In genomic region chr12:122526683-122527477, GRCh38 we compare ENCODE assay signal across 1 cellular context.
TF ChIP-seq lines count a peak whose summit lies in the region.

Gene KNTC1, plus strand, starts transcription at chr12:122527249. Its CDS starts 2,815 bp downstream, at chr12:122530064.
Gene RSRC2, minus strand, starts transcription at chr12:122526936. Its CDS starts 83 bp downstream, at chr12:122526853.

TF ChIP-seq in HepG2, 621 proteins besides CTCF, POLR2A, EP300 and RAD21 (continued from another document and continues in another):
- TF ChIP-seq ZFP91 (CRISPR knock-in tag; IDR thresholded peaks at IDR 0.05; ENCODE audit: borderline replicate concordance) (peak; percentile 60; the same call in 1 of the 2 replicates), THAP11 (CRISPR knock-in tag; IDR thresholded peaks at IDR 0.05) (peak; percentile 93), FOXO1 (CRISPR knock-in tag; IDR thresholded peaks at IDR 0.05) (no peak; the same call in 1 of the 2 replicates), MAZ (IDR thresholded peaks at IDR 0.05; ENCODE audit: borderline replicate concordance, low read depth, low read length) (peak; percentile 80), MAZ (CRISPR knock-in tag; IDR thresholded peaks at IDR 0.05; ENCODE audit: low read depth) (peak; percentile 53; the same call in 1 of the 2 replicates), YY1 (IDR thresholded peaks at IDR 0.05; ENCODE audit: insufficient read depth, insufficient replicate concordance, low read depth, low read length) (peak; percentile 99), GFI1 (CRISPR knock-in tag; IDR thresholded peaks at IDR 0.05; ENCODE audit: borderline replicate concordance) (0 out of 2 replicates have a peak, but pooled peaks have one; percentile 37), SMARCC2 (IDR thresholded peaks at IDR 0.05) (no peak), ZNF841 (CRISPR knock-in tag; IDR thresholded peaks at IDR 0.05; ENCODE audit: borderline replicate concordance) (no peak), CREM (IDR thresholded peaks at IDR 0.05) (peak; percentile 78), CREM (CRISPR knock-in tag; IDR thresholded peaks at IDR 0.05) (no peak), ZNF205 (CRISPR knock-in tag; IDR thresholded peaks at IDR 0.05) (peak; percentile 31; the same call in 1 of the 2 replicates), ZFY (CRISPR knock-in tag; IDR thresholded peaks at IDR 0.05) (peak; percentile 92), ZNF18 (CRISPR knock-in tag; IDR thresholded peaks at IDR 0.05; ENCODE audit: insufficient replicate concordance) (no peak), ZNF770 (CRISPR knock-in tag; IDR thresholded peaks at IDR 0.05) (peak; percentile 26; the same call in 1 of the 2 replicates), ATF5 (CRISPR knock-in tag; IDR thresholded peaks at IDR 0.05; ENCODE audit: low read depth) (no peak), ZNF343 (CRISPR knock-in tag; IDR thresholded peaks at IDR 0.05) (no peak), CC2D1A (CRISPR knock-in tag; IDR thresholded peaks at IDR 0.05) (no peak), TRIM24 (CRISPR knock-in tag; IDR thresholded peaks at IDR 0.05) (no peak), JUND (CRISPR knock-in tag; IDR thresholded peaks at IDR 0.05) (0 out of 2 replicates have a peak, but pooled peaks have one; percentile 29), ZFX (CRISPR knock-in tag; IDR thresholded peaks at IDR 0.05; ENCODE audit: low read depth) (peak; percentile 96), ZNF318 (CRISPR knock-in tag; IDR thresholded peaks at IDR 0.05) (no peak), TERF1 (CRISPR knock-in tag; IDR thresholded peaks at IDR 0.05) (no peak), CREB1 (IDR thresholded peaks at IDR 0.05) (peak; percentile 42; the same call in 1 of the 2 replicates), CREB1 (CRISPR knock-in tag; IDR thresholded peaks at IDR 0.05) (peak; percentile 80), RARG (CRISPR knock-in tag; IDR thresholded peaks at IDR 0.05; ENCODE audit: low read depth) (no peak), EEA1 (CRISPR knock-in tag; IDR thresholded peaks at IDR 0.05; ENCODE audit: borderline replicate concordance) (no peak), ATM (IDR thresholded peaks at IDR 0.05; ENCODE audit: borderline replicate concordance) (no peak), ARID2 (CRISPR knock-in tag; IDR thresholded peaks at IDR 0.05; ENCODE audit: borderline replicate concordance) (0 out of 2 replicates have a peak, but pooled peaks have one; percentile 59), ZNF580 (CRISPR knock-in tag; IDR thresholded peaks at IDR 0.05; ENCODE audit: borderline replicate concordance, low read depth) (peak; percentile 55; the same call in 1 of the 2 replicates), JUN (CRISPR knock-in tag; IDR thresholded peaks at IDR 0.05) (no peak), KDM1A (CRISPR knock-in tag; IDR thresholded peaks at IDR 0.05) (no peak), TARDBP (CRISPR knock-in tag; IDR thresholded peaks at IDR 0.05) (peak; percentile 82; the same call in 1 of the 2 replicates), ARHGAP35 (CRISPR knock-in tag; IDR thresholded peaks at IDR 0.05; ENCODE audit: borderline replicate concordance) (no peak), NRL (CRISPR knock-in tag; IDR thresholded peaks at IDR 0.05; ENCODE audit: borderline replicate concordance) (no peak), ZNF891 (CRISPR knock-in tag; IDR thresholded peaks at IDR 0.05) (peak; percentile 6; the same call in 1 of the 2 replicates), NKX3-1 (CRISPR knock-in tag; IDR thresholded peaks at IDR 0.05) (peak; percentile 57; the same call in 1 of the 2 replicates), ZNF20 (CRISPR knock-in tag; IDR thresholded peaks at IDR 0.05) (no peak), REL (CRISPR knock-in tag; conservative IDR thresholded peaks at IDR 0.05) (peak; percentile 87; the same call in 1 of the 2 replicates), ETS1 (CRISPR knock-in tag; IDR thresholded peaks at IDR 0.05) (no peak), NFIC (IDR thresholded peaks at IDR 0.05; ENCODE audit: low read length) (peak; percentile 56; the same call in 1 of the 2 replicates), GMEB2 (CRISPR knock-in tag; IDR thresholded peaks at IDR 0.05; ENCODE audit: low read depth) (no peak; the same call in 1 of the 2 replicates), ATF7-NPFF (CRISPR knock-in tag; IDR thresholded peaks at IDR 0.05; ENCODE audit: low read depth) (peak; percentile 28; the same call in 1 of the 2 replicates), ZNF136 (CRISPR knock-in tag; IDR thresholded peaks at IDR 0.05; ENCODE audit: low read depth) (peak; percentile 90; the same call in 1 of the 2 replicates), BRD4 (CRISPR knock-in tag; IDR thresholded peaks at IDR 0.05) (peak; percentile 75), ZMAT3 (CRISPR knock-in tag; conservative IDR thresholded peaks at IDR 0.05) (peak; percentile 65; the same call in 1 of the 2 replicates)
